17 cellular contexts compared by ENCODE assay signal in genomic region chr6:53541900-53542299, GRCh38. TPM values are rescaled to one million over a fixed set of nuclear protein-coding genes. Genes with fewer than 3 reads are reported as not detected.
A peak's percentile ranks its signal among the peaks of the same experiment; 100 is the strongest.
DNase-seq lines count a peak whose midpoint lies in the region; TF ChIP-seq lines count a peak whose summit lies in the region.
"Had no signal": no experiment of that assay in that cellular context is flagged by ENCODE, and none has a peak within 500 bp of the region (broad histone marks: within the 10 kb centered on the region; RNA-seq: fewer than 3 reads in every experiment).

No MANE protein-coding gene starts in this region.

- H3K27me3 ChIP-seq in iPS-15b (ENCODE audit: control insufficient read depth, insufficient read depth, low read length) (peaks cover 18% of the 10 kb centered on the region), stomach (no peaks in the 10 kb centered on the region)
- H3K27me3 ChIP-seq: upper lobe of left lung had no signal

- WGBS in stomach, 5 donors, result 91 to 98% (median 97%) methylated on average over 7 of the region's 7 CpGs

- no peak for TF ChIP-seq POLR2A in stomach (IDR thresholded peaks at IDR 0.05)

- intact Hi-C loops in activated naive CD4-positive, alpha-beta T cell treated with anti-CD3 and anti-CD28 coated beads for 36 hours (cut with micrococcal nuclease), result loop anchor here (2.0 to 5.0 kb wide), 3 partner anchors 115 to 557 kb away; no protein-coding TSS in a partner anchor
- intact Hi-C loops in stomach (cut with DNase I; ENCODE audit: low total_unique reads), result no loop called here

- TF ChIP-seq EP300 in stomach (IDR thresholded peaks at IDR 0.05), result no peak

- H3K9me3 Mint-ChIP-seq in activated naive CD4-positive, alpha-beta T cell treated with anti-CD3 and anti-CD28 coated beads, Interleukin-2, amount 50 U/mL, for 24 hours, result no peaks in the 10 kb centered on the region
- H3K9me3 Mint-ChIP-seq in activated naive CD4-positive, alpha-beta T cell treated with anti-CD3 and anti-CD28 coated beads for 36 hours, result no peaks in the 10 kb centered on the region

- H3K9me3 ChIP-seq in iPS-15b (ENCODE audit: control insufficient read depth, insufficient read depth, low read length), result no peaks in the 10 kb centered on the region
- H3K9me3 ChIP-seq in stomach, result no peaks in the 10 kb centered on the region
- H3K9me3 ChIP-seq: upper lobe of left lung had no signal

- H3K36me3 ChIP-seq in iPS-15b (ENCODE audit: control insufficient read depth, insufficient read depth, low read length) (no peaks in the 10 kb centered on the region), stomach (peaks cover 0 to 5% (median 0%) of the 10 kb centered on the region in 4 donors)
- H3K36me3 ChIP-seq: upper lobe of left lung had no signal

- H3K4me1 Mint-ChIP-seq in activated naive CD4-positive, alpha-beta T cell treated with anti-CD3 and anti-CD28 coated beads, Interleukin-2, amount 50 U/mL, for 24 hours, result peaks cover 68% of the 10 kb centered on the region
- H3K4me1 Mint-ChIP-seq in activated naive CD4-positive, alpha-beta T cell treated with anti-CD3 and anti-CD28 coated beads for 36 hours (ENCODE audit: low read depth), result peaks cover 57% of the 10 kb centered on the region

- CTCF ChIA-PET in activated naive CD4-positive, alpha-beta T cell treated with anti-CD3 and anti-CD28 coated beads for 36 hours (lab: Charles Lee), result no interaction called here

- H3K36me3 Mint-ChIP-seq in activated naive CD4-positive, alpha-beta T cell treated with anti-CD3 and anti-CD28 coated beads, Interleukin-2, amount 50 U/mL, for 24 hours, result peaks cover 7% of the 10 kb centered on the region
- H3K36me3 Mint-ChIP-seq in activated naive CD4-positive, alpha-beta T cell treated with anti-CD3 and anti-CD28 coated beads for 36 hours (ENCODE audit: low read depth), result no peaks in the 10 kb centered on the region

- H3K9ac ChIP-seq in iPS-15b (ENCODE audit: low read depth, low read length), result no peak overlapping the region

- DNase-seq in activated naive CD4-positive, alpha-beta T cell treated with anti-CD3 and anti-CD28 coated beads for 36 hours, result no peak
- no peak for DNase-seq in stomach
- no peak for DNase-seq in DMS153 (lab: John Stamatoyannopoulos, UW)
- DNase-seq in HuH-7.5 (ENCODE audit: low spot score), result no peak
- no peak for DNase-seq in activated naive CD4-positive, alpha-beta T cell (lab: John Stamatoyannopoulos, UW)
- DNase-seq: activated CD4-positive, alpha-beta T cell treated with anti-CD3 and anti-CD28 coated beads, Interleukin-2, amount 50 U/mL, for 4 hours; caudate nucleus; GDM1; islet precursor cell; NCI-H1417 treated with DMSO at 0.1 percent for 48 hours; NCI-H2171; NCI-H748 treated with DMSO at 0.1 percent for 48 hours; stimulated activated naive CD8-positive, alpha-beta T cell treated with anti-CD3 and anti-CD28 coated beads, Interleukin-15, Interleukin-2, amounts not matched to agents 100 U/mL and 50 U/mL, for 24 hours; upper lobe of left lung had no signal

- no peaks in the 10 kb centered on the region for H3K27me3 Mint-ChIP-seq in activated naive CD4-positive, alpha-beta T cell treated with anti-CD3 and anti-CD28 coated beads, Interleukin-2, amount 50 U/mL, for 24 hours
- H3K27me3 Mint-ChIP-seq in activated naive CD4-positive, alpha-beta T cell treated with anti-CD3 and anti-CD28 coated beads for 36 hours (ENCODE audit: low read depth), result no peaks in the 10 kb centered on the region

- peaks cover 5% of the 10 kb centered on the region for H3K4me1 ChIP-seq in iPS-15b (ENCODE audit: control insufficient read depth, insufficient read depth, low read length)
- peaks cover 40 to 86% (median 63%) of the 10 kb centered on the region in 4 donors for H3K4me1 ChIP-seq in stomach

- H3K4me3 Mint-ChIP-seq in activated naive CD4-positive, alpha-beta T cell treated with anti-CD3 and anti-CD28 coated beads, Interleukin-2, amount 50 U/mL, for 24 hours, result peak overlapping the region; percentile 5
- H3K4me3 Mint-ChIP-seq in activated naive CD4-positive, alpha-beta T cell treated with anti-CD3 and anti-CD28 coated beads for 36 hours, result no peak overlapping the region

- H3K27ac Mint-ChIP-seq in activated naive CD4-positive, alpha-beta T cell treated with anti-CD3 and anti-CD28 coated beads, Interleukin-2, amount 50 U/mL, for 24 hours, result no peak overlapping the region
- no peak overlapping the region for H3K27ac Mint-ChIP-seq in activated naive CD4-positive, alpha-beta T cell treated with anti-CD3 and anti-CD28 coated beads for 36 hours

- TF ChIP-seq CTCF in VCaP (conservative IDR thresholded peaks at IDR 0.05) (no peak), stomach (IDR thresholded peaks at IDR 0.05) (no peak)

- H3K27ac ChIP-seq in VCaP (peak overlapping the region; percentile 87), stomach (peak overlapping the region in 1 of 5 donors; percentile 96)
- H3K27ac ChIP-seq: upper lobe of left lung had no signal

- H3K4me3 ChIP-seq in iPS-15b (ENCODE audit: low read depth, low read length), result peak overlapping the region; percentile 19
- H3K4me3 ChIP-seq in stomach, result peak overlapping the region in 3 of 4 donors; percentile 9 to 92 (median 85)
- H3K4me3 ChIP-seq: upper lobe of left lung had no signal

RNA-seq across cellular contexts. Expression of gene GCLC, which starts 3.0 kb away (rescaled TPM):
- 10 to 100 TPM; 13.9 to 18.1 TPM for total RNA-seq in activated naive CD4-positive, alpha-beta T cell treated with anti-CD3 and anti-CD28 coated beads for 36 hours
- 100 to 1,000 TPM in 2 of 5 donors, 10 to 100 TPM in 2, 1 to 10 TPM in 1; 9.3 to 176 (median 99.1) TPM for total RNA-seq in stomach
- polyA plus RNA-seq in stomach, result 10 to 100 TPM; 17.7 to 33.0 (median 19.5) TPM
